Comparison of ENCODE assay signal across 1 cellular context in genomic region chr20:51738261-51738660, GRCh38. TPM values are rescaled to one million over a fixed set of nuclear protein-coding genes. Genes with fewer than 3 reads are reported as not detected.
"Had no signal": no experiment of that assay in that cellular context is flagged by ENCODE, and none has a peak within 500 bp of the region (broad histone marks: within the 10 kb centered on the region; RNA-seq: fewer than 3 reads in every experiment).

No MANE protein-coding gene starts in this region.

RNA-seq across cellular contexts. Expression of gene ATP9A, which starts 29.9 kb away (rescaled TPM):
- polyA plus RNA-seq: naive thymus-derived CD8-positive, alpha-beta T cell had no signal
